19 cellular contexts compared by ENCODE assay signal in genomic region chr2:59896499-59896898, GRCh38.
"Had no signal": no experiment of that assay in that cellular context is flagged by ENCODE, and none has a peak within 500 bp of the region (broad histone marks: within the 10 kb centered on the region; RNA-seq: fewer than 3 reads in every experiment).

No MANE protein-coding gene starts in this region.

- H3K4me3 ChIP-seq: body of pancreas, colonic mucosa, esophagus muscularis mucosa, mucosa of descending colon, neural progenitor cell, thyroid gland had no signal

- H3K27ac ChIP-seq: body of pancreas, colonic mucosa, esophagus muscularis mucosa, neural progenitor cell, thyroid gland, VCaP had no signal

- DNase-seq: activated CD4-positive, alpha-beta memory T cell treated with anti-CD3 and anti-CD28 coated beads for 36 hours; activated gamma-delta T cell treated with Interleukin-2 at 50 U/mL for 16 hours; activated T-cell treated with anti-CD3 and anti-CD28 coated beads for 4 hours; body of pancreas; central memory CD4-positive, alpha-beta T cell; colonic mucosa; mesenchymal stem cell; mucosa of descending colon; naive thymus-derived CD4-positive, alpha-beta T cell; stimulated activated CD4-positive, alpha-beta T cell treated with anti-CD3 and anti-CD28 coated beads, Interleukin-12 subunit alpha, Interleukin-12 subunit beta, amount 100 ng/mL, for 4 hours; stimulated activated CD4-positive, alpha-beta T cell treated with anti-CD3 and anti-CD28 coated beads, Interleukin-2, amount 100 ng/mL, for 24 hours; stimulated activated naive CD4-positive, alpha-beta T cell treated with Interleukin-2 at 50 U/mL for 16 hours; thyroid gland had no signal

- FAIRE-seq: endometrium had no signal

- H2AFZ ChIP-seq: neural progenitor cell had no signal

- H3K9me3 ChIP-seq: body of pancreas, colonic mucosa, esophagus muscularis mucosa, mucosa of descending colon, thyroid gland had no signal

- H3K27ac Mint-ChIP-seq: activated CD4-positive, alpha-beta memory T cell treated with anti-CD3 and anti-CD28 coated beads for 36 hours; activated T-helper 1 cell treated with anti-CD3 and anti-CD28 coated beads, Interleukin-12 subunit alpha, Interleukin-12 subunit beta, Interleukin-2, Interleukin-4 antibody, amounts not matched to agents 30 ng/mL and 10 ng/mL and 1 ng/mL, durations not matched to agents 14 hours and 24 hours and 36 hours; neural progenitor cell; progenitor cell of endocrine pancreas had no signal

- H3K9ac ChIP-seq: neural progenitor cell had no signal

- H3K36me3 ChIP-seq: colonic mucosa, esophagus muscularis mucosa, neural progenitor cell, thyroid gland had no signal

- H3K4me3 Mint-ChIP-seq: activated CD4-positive, alpha-beta memory T cell treated with anti-CD3 and anti-CD28 coated beads for 36 hours; activated T-helper 1 cell treated with anti-CD3 and anti-CD28 coated beads, Interleukin-12 subunit alpha, Interleukin-12 subunit beta, Interleukin-2, Interleukin-4 antibody, amounts not matched to agents 30 ng/mL and 10 ng/mL and 1 ng/mL, durations not matched to agents 14 hours and 24 hours and 36 hours; neural progenitor cell had no signal

- H3K27me3 ChIP-seq: body of pancreas, colonic mucosa, esophagus muscularis mucosa, neural progenitor cell, thyroid gland had no signal

- H3K4me2 ChIP-seq: neural progenitor cell had no signal

- H3K4me1 Mint-ChIP-seq: neural progenitor cell had no signal

- ATAC-seq: body of pancreas; mucosa of descending colon; naive thymus-derived CD4-positive, alpha-beta T cell had no signal

- H3K9me3 Mint-ChIP-seq: activated CD4-positive, alpha-beta memory T cell treated with anti-CD3 and anti-CD28 coated beads for 36 hours; activated T-helper 1 cell treated with anti-CD3 and anti-CD28 coated beads, Interleukin-12 subunit alpha, Interleukin-12 subunit beta, Interleukin-2, Interleukin-4 antibody, amounts not matched to agents 30 ng/mL and 10 ng/mL and 1 ng/mL, durations not matched to agents 14 hours and 24 hours and 36 hours; neural progenitor cell had no signal

- H3K27me3 Mint-ChIP-seq: activated CD4-positive, alpha-beta memory T cell treated with anti-CD3 and anti-CD28 coated beads for 36 hours; progenitor cell of endocrine pancreas had no signal

- H3K4me1 ChIP-seq: colonic mucosa, esophagus muscularis mucosa, neural progenitor cell had no signal
